In the genomic region with DNA sequence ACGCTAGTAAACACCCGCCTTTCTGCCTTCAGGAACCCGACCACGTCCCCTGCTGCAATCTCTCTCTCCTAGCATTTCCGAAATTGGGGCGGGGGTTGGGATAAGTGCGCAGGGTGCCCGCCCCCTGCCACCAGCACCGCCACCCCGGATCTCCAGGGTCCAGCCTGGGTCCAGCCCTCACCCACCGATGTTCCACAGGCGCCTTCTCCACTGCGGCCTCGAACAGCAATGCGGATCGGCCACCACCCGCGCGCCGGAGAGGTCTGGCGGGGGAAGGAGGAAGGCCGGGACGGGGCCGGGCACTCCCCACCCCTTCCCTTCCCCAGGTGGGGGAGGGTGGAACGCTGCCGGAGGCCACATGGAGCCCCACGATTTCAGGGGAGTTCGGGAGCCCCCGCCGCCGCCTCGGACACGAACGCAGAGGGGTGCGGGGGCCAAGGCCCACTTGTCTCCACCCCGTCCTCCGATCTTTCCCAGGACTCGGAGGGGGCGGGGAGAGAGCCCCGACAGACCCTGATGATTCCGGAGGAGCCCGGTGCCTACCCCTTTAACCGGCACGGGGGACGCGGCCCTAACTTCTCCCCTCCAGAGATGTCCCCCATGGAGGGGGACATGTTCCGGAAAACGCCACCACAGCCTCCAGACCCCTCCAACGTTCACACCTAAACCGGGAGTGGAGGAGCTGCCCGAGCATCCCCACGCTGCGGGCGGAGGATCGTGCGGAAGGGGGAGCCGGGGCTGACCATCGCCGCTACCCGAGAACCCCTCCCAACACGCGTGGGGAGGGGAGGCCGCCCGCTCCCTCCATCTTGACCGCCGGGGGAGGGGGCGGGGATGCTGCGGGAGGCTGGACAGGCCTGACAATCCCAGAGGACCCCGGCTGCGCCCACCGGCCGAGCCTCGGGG, we compare ENCODE assay signal across 9 cellular contexts. TPM values are rescaled to one million over a fixed set of nuclear protein-coding genes. Genes with fewer than 3 reads are reported as not detected.
DNase-seq lines count a peak whose midpoint lies in the region; FAIRE-seq and TF ChIP-seq lines count a peak whose summit lies in the region.
"Had no signal": no experiment of that assay in that cellular context is flagged by ENCODE, and none has a peak within 500 bp of the region (broad histone marks: within the 10 kb centered on the region; RNA-seq: fewer than 3 reads in every experiment).

No MANE protein-coding gene starts in this region.

- WGBS in GM23248 (ENCODE audit: low coverage in 1 of 2, low lambda C conversion rate in 2 of 2, missing lambda C conversion rate in 2 of 2), 2 experiments = 1 to 4% methylated on average over 40 to 65 of the region's 73 CpGs

- H2AFZ ChIP-seq in GM23248 = peak overlapping the region; percentile 61

- no peak for TF ChIP-seq CTCF in epithelial cell of esophagus (IDR thresholded peaks at IDR 0.05; ENCODE audit: insufficient read depth, low read depth, low read length, missing control alignments)
- TF ChIP-seq CTCF in D721Med (IDR thresholded peaks at IDR 0.05; ENCODE audit: insufficient read depth, missing control alignments) = no peak

- H3K4me1 ChIP-seq in GM23248 (ENCODE audit: insufficient read depth) (peaks cover 39% of the 10 kb centered on the region), mononuclear cell (ENCODE audit: insufficient read depth, low read length) (peaks cover 21% of the 10 kb centered on the region), stomach smooth muscle (ENCODE audit: control insufficient read depth, insufficient read depth, low read length) (peaks cover 12% of the 10 kb centered on the region)

- H3K9me2 ChIP-seq in GM23248 (ENCODE audit: insufficient read depth) = no peaks in the 10 kb centered on the region

- FAIRE-seq in D721Med (lab: Jason Lieb, UNC) = no peak
- FAIRE-seq: endometrium had no signal

- H3F3A ChIP-seq in GM23248 (ENCODE audit: insufficient read depth) = peaks cover 46% of the 10 kb centered on the region

- peak; percentile 39 for DNase-seq in Daoy (ENCODE audit: low read depth)
- DNase-seq in GM23248 = peak; percentile 62
- DNase-seq in NCI-H1092 (lab: John Stamatoyannopoulos, UW) = peak; percentile 2
- peak; percentile 5 for DNase-seq in activated T-cell treated with anti-CD3 and anti-CD28 coated beads for 1 hour (ENCODE audit: low read depth)
- peak; percentile 35 for DNase-seq in epithelial cell of esophagus (ENCODE audit: low read depth)
- no peak for DNase-seq in D721Med (ENCODE audit: insufficient read length, low spot score)

- no peaks in the 10 kb centered on the region for H3K9me3 ChIP-seq in GM23248 (ENCODE audit: low read depth)
- H3K9me3 ChIP-seq in mononuclear cell (ENCODE audit: low read depth, low read length) = no peaks in the 10 kb centered on the region
- H3K9me3 ChIP-seq in stomach smooth muscle (ENCODE audit: control insufficient read depth in 2 of 2, low read length in 2 of 2) = no peaks in the 10 kb centered on the region

- no peaks in the 10 kb centered on the region for H3K36me3 ChIP-seq in GM23248 (ENCODE audit: low read depth)
- H3K36me3 ChIP-seq in stomach smooth muscle (ENCODE audit: control insufficient read depth in 2 of 2, insufficient read depth in 2 of 2, low read length in 2 of 2) = no peaks in the 10 kb centered on the region

- peaks cover 78% of the 10 kb centered on the region for H3K79me2 ChIP-seq in GM23248 (ENCODE audit: insufficient read depth)

- H3K27me3 ChIP-seq in GM23248 (replicated peaks; ENCODE audit: insufficient read depth) (no peaks in the 10 kb centered on the region), mononuclear cell (ENCODE audit: insufficient read depth, low read length) (no peaks in the 10 kb centered on the region), stomach smooth muscle (ENCODE audit: control insufficient read depth in 1 of 2, insufficient read depth in 2 of 2, low read length in 2 of 2) (no peaks in the 10 kb centered on the region)

- H3K9ac ChIP-seq in GM23248 (peak overlapping the region; percentile 91), stomach smooth muscle (ENCODE audit: low read length in 2 of 2) (peak overlapping the region; percentile 65 to 80)

- H3K4me3 ChIP-seq in GM23248 (peak overlapping the region; percentile 98), epithelial cell of esophagus (ENCODE audit: low read length) (peak overlapping the region; percentile 84), mononuclear cell (ENCODE audit: low read length) (peak overlapping the region; percentile 75), stomach smooth muscle (ENCODE audit: low read length in 2 of 2) (peak overlapping the region; percentile 73 to 90)

- H4K20me1 ChIP-seq in GM23248 (ENCODE audit: insufficient read depth) = peaks cover 30% of the 10 kb centered on the region

- in situ Hi-C loops in GM23248 (cut with MboI) = no loop called here

- peak overlapping the region; percentile 82 for H3K4me2 ChIP-seq in GM23248 (ENCODE audit: unreplicated experiment)

- peak overlapping the region; percentile 94 for H3K27ac ChIP-seq in GM23248
- peak overlapping the region; percentile 79 for H3K27ac ChIP-seq in stomach smooth muscle (ENCODE audit: low read length)

RNA-seq across cellular contexts. Expression of a gene that starts 1.1 kb away (rescaled TPM):
- total RNA-seq in Daoy (2014; rRNA removed; shearing (Covaris generic)) = 10.1 and 14.7 TPM in 2 replicates
- 15.0 and 19.2 TPM in 2 replicates for total RNA-seq in GM23248 (2014; rRNA removed; shearing (Covaris generic))
- 46.2 and 56.4 TPM in 2 replicates for polyA plus RNA-seq in GM23248 (2016; fragmentation: Nextera tagmentation; extraction: Ambion mirVana)
- 10.0 TPM for total RNA-seq in mononuclear cell
